1 cellular context compared by ENCODE assay signal in genomic region chr11:132925825-132926469, GRCh38.
TF ChIP-seq lines count a peak whose summit lies in the region.

No MANE protein-coding gene starts in this region.

TF ChIP-seq in liver, 16 proteins besides CTCF, POLR2A, EP300 and RAD21:
- TF ChIP-seq EGR1 (IDR thresholded peaks at IDR 0.05; ENCODE audit: low read depth in 2 of 2) (peak in 1 of 2 donors; percentile 56), YY1 (IDR thresholded peaks at IDR 0.05) (peak; percentile 93), ATF3 (IDR thresholded peaks at IDR 0.05) (peak; percentile 68), MAX (IDR thresholded peaks at IDR 0.05) (peak; percentile 92), HNF4A (conservative IDR thresholded peaks at IDR 0.05) (peak; percentile 96 to 98), ZBTB33 (IDR thresholded peaks at IDR 0.05) (peak; percentile 74), NR2F2 (IDR thresholded peaks at IDR 0.05) (peak; percentile 14), SP1 (IDR thresholded peaks at IDR 0.05) (peak; percentile 99), HNF4G (IDR thresholded peaks at IDR 0.05) (peak; percentile 90), FOXA2 (IDR thresholded peaks at IDR 0.05) (peak; percentile 90), JUND (IDR thresholded peaks at IDR 0.05) (peak; percentile 81), TAF1 (conservative IDR thresholded peaks at IDR 0.05) (no peak), GABPA (IDR thresholded peaks at IDR 0.05 in 1 of 2, conservative IDR thresholded peaks at IDR 0.05 in 1 of 2) (no peak), REST (IDR thresholded peaks at IDR 0.05) (peak; percentile 70), RXRA (IDR thresholded peaks at IDR 0.05) (peak; percentile 88 to 89), FOXA1 (IDR thresholded peaks at IDR 0.05) (peak; percentile 89)
